ENCODE assay signal across 8 cellular contexts in genomic region chr11:66408488-66409214, GRCh38. TPM values are rescaled to one million over a fixed set of nuclear protein-coding genes. Genes with fewer than 3 reads are reported as not detected.
DNase-seq lines count a peak whose midpoint lies in the region; ATAC-seq and TF ChIP-seq lines count a peak whose summit lies in the region.

No MANE protein-coding gene starts in this region.

- H3K27me3 Mint-ChIP-seq in activated B cell treated with CpG ODN at 0.5 μM for 24 hours = peaks cover 44% of the 10 kb centered on the region

- H3K4me3 Mint-ChIP-seq in activated B cell treated with CpG ODN at 0.5 μM for 24 hours = peak overlapping the region; percentile 73

- no peaks in the 10 kb centered on the region for H3K36me3 Mint-ChIP-seq in activated B cell treated with CpG ODN at 0.5 μM for 24 hours (ENCODE audit: low read depth)

- no peaks in the 10 kb centered on the region for H3K9me3 Mint-ChIP-seq in activated B cell treated with CpG ODN at 0.5 μM for 24 hours

- POLR2A ChIA-PET in activated B cell treated with CpG ODN at 0.5 μM for 24 hours (lab: Charles Lee) = interaction anchor here (0.8 to 1.6 kb wide), 5 partner anchors 9 to 70 kb away, joined by 3 to 5 read pairs (median 4); partner anchors contain the start of gene MRPL11

- DNase-seq in DMS53 treated with DMSO at 0.1 percent for 48 hours (lab: John Stamatoyannopoulos, UW; ENCODE audit: unreplicated experiment) (peak; percentile 69), NCI-H345 (lab: John Stamatoyannopoulos, UW) (peak; percentile 83), activated B cell treated with CpG ODN at 0.5 μM for 24 hours (peak; percentile 88), cardiac fibroblast (ENCODE audit: low read depth in 2 of 2) (peak; percentile 94 to 95), iris pigment epithelial cell (ENCODE audit: low read depth) (peak; percentile 90)
- peak; percentile 77 to 94 for DNase-seq in stimulated activated CD4-positive, alpha-beta T cell treated with anti-CD3 and anti-CD28 coated beads, Interleukin-12 subunit alpha, Interleukin-12 subunit beta, amount 100 ng/mL, for 24 hours (ENCODE audit: low read depth in 2 of 2)

- H3K4me3 ChIP-seq in cardiac fibroblast (replicated peaks in 1 of 2; ENCODE audit: low read depth in 2 of 2, low read length in 2 of 2) = peak overlapping the region; percentile 38 to 46

- CTCF ChIA-PET in activated B cell treated with CpG ODN at 0.5 μM for 24 hours (lab: Charles Lee) = interaction anchor here (0.7 to 5.4 kb wide), 9 partner anchors 9 to 269 kb away, joined by 3 to 27 read pairs (median 9); partner anchors contain the start of genes BBS1, DPP3, MRPL11 and NPAS4

- ATAC-seq in HG02938 (IDR thresholded peaks at IDR 0.05; ENCODE audit: unreplicated experiment) (peak; percentile 58), activated B cell treated with CpG ODN at 0.5 μM for 24 hours (ENCODE audit: low read depth) (peak; percentile 92), GM21825 (IDR thresholded peaks at IDR 0.05; ENCODE audit: unreplicated experiment) (no peak)

- peak; percentile 96 for TF ChIP-seq CTCF in activated B cell treated with CpG ODN at 0.5 μM for 24 hours (IDR thresholded peaks at IDR 0.05)
- peak; percentile 99 for TF ChIP-seq CTCF in cardiac fibroblast (IDR thresholded peaks at IDR 0.05; ENCODE audit: low read depth, low read length)

- H3K27ac Mint-ChIP-seq in activated B cell treated with CpG ODN at 0.5 μM for 24 hours = no peak overlapping the region

- peaks cover 4% of the 10 kb centered on the region for H3K4me1 Mint-ChIP-seq in activated B cell treated with CpG ODN at 0.5 μM for 24 hours

- intact Hi-C loops in activated B cell treated with CpG ODN at 0.5 μM for 24 hours (cut with micrococcal nuclease) = loop anchor here (1.0 to 2.0 kb wide), 8 partner anchors 22 to 474 kb away; partner anchors contain the start of genes ACTN3 and ZDHHC24

RNA-seq across cellular contexts. Expression of gene NPAS4, which starts 12.2 kb away (rescaled TPM):
- not detected in 2 replicates for total RNA-seq in activated B cell treated with CpG ODN at 0.5 μM for 24 hours

RNA-seq across cellular contexts. Expression of gene MRPL11, which starts 30.0 kb away (rescaled TPM):
- 62.6 and 74.3 TPM in 2 replicates for total RNA-seq in activated B cell treated with CpG ODN at 0.5 μM for 24 hours

RNA-seq across cellular contexts. Expression of gene SLC29A2, which starts 37.1 kb away (rescaled TPM):
- 13.5 and 17.1 TPM in 2 replicates for total RNA-seq in activated B cell treated with CpG ODN at 0.5 μM for 24 hours

RNA-seq across cellular contexts. Expression of gene PELI3, which starts 58.1 kb away (rescaled TPM):
- total RNA-seq in activated B cell treated with CpG ODN at 0.5 μM for 24 hours = 8.5 and 9.1 TPM in 2 replicates
